30 cellular contexts compared by ENCODE assay signal in genomic region chr9:27129221-27129620, GRCh38. TPM values are rescaled to one million over a fixed set of nuclear protein-coding genes. Genes with fewer than 3 reads are reported as not detected.
"Had no signal": no experiment of that assay in that cellular context is flagged by ENCODE, and none has a peak within 500 bp of the region (broad histone marks: within the 10 kb centered on the region; RNA-seq: fewer than 3 reads in every experiment).

No MANE protein-coding gene starts in this region.

- H3K9me3 ChIP-seq: adrenal gland, MG63, SJSA1 had no signal

- H3K4me3 ChIP-seq: adrenal gland, cardiac muscle cell, MG63, SJSA1 had no signal

- ATAC-seq: activated CD8-positive, alpha-beta T cell treated with anti-CD3 and anti-CD28 coated beads, Interleukin-2, amount 10 ng/mL, durations not matched to agents 7 days and 5 days; Panc1; SK-N-SH treated with all-trans-retinoic acid at 6 μM for 48 hours; WTC11 had no signal

- H3K27me3 ChIP-seq: cardiac muscle cell, MG63, SJSA1 had no signal

- H3K36me3 ChIP-seq: adrenal gland, cardiac muscle cell, MG63, SJSA1 had no signal

- H3K27ac ChIP-seq: adrenal gland, cardiac muscle cell, RWPE1, SJSA1 had no signal

- DNase-seq: activated CD4-positive, alpha-beta T cell treated with anti-CD3 and anti-CD28 coated beads for 48 hours; activated CD4-positive, alpha-beta T cell treated with anti-CD3 and anti-CD28 coated beads, Interleukin-2, amount 50 U/mL, for 4 hours; activated CD4-positive, CD25-positive, alpha-beta regulatory T cell treated with anti-CD3 and anti-CD28 coated beads, Interleukin-2, amount 50 U/mL, for 72 hours; activated CD8-positive, alpha-beta memory T cell treated with anti-CD3 and anti-CD28 coated beads, Interleukin-2, amount 50 U/mL, for 48 hours; activated CD8-positive, alpha-beta T cell treated with anti-CD3 and anti-CD28 coated beads, Interleukin-2, amount 10 ng/mL, durations not matched to agents 7 days and 5 days; activated naive CD4-positive, alpha-beta T cell treated with anti-CD3 and anti-CD28 coated beads, Interleukin-2, amount 50 U/mL, for 16 hours; activated naive CD8-positive, alpha-beta T cell treated with anti-CD3 and anti-CD28 coated beads, Interleukin-2, amount 10 ng/mL, durations not matched to agents 7 days and 5 days; activated T-cell treated with anti-CD3 and anti-CD28 coated beads, Interleukin-2, amount 50 U/mL, for 1 hour; adrenal gland; anterior cingulate cortex; MG63; MV-4-11; NCI-H1092 treated with DMSO at 0.1 percent for 48 hours; NCI-H1417 treated with DMSO at 0.1 percent for 48 hours; NCI-H1694; NCI-H2029; NCI-H2107; NCI-H2171 treated with DMSO at 0.1 percent for 48 hours; NCI-H345; NCI-H510A; NCI-H526 treated with DMSO at 0.1 percent for 48 hours; NCI-H82; Right ventricle myocardium superior had no signal

RNA-seq across cellular contexts. Expression of gene TEK, which starts 20.2 kb away (rescaled TPM):
- total RNA-seq: activated CD8-positive, alpha-beta T cell treated with anti-CD3 and anti-CD28 coated beads, Interleukin-2, amount 10 ng/mL, durations not matched to agents 7 days and 5 days; activated naive CD8-positive, alpha-beta T cell treated with anti-CD3 and anti-CD28 coated beads, Interleukin-2, amount 10 ng/mL, durations not matched to agents 7 days and 5 days; OCI-LY7 had no signal
